ENCODE assay signal across 8 cellular contexts in the genomic region with DNA sequence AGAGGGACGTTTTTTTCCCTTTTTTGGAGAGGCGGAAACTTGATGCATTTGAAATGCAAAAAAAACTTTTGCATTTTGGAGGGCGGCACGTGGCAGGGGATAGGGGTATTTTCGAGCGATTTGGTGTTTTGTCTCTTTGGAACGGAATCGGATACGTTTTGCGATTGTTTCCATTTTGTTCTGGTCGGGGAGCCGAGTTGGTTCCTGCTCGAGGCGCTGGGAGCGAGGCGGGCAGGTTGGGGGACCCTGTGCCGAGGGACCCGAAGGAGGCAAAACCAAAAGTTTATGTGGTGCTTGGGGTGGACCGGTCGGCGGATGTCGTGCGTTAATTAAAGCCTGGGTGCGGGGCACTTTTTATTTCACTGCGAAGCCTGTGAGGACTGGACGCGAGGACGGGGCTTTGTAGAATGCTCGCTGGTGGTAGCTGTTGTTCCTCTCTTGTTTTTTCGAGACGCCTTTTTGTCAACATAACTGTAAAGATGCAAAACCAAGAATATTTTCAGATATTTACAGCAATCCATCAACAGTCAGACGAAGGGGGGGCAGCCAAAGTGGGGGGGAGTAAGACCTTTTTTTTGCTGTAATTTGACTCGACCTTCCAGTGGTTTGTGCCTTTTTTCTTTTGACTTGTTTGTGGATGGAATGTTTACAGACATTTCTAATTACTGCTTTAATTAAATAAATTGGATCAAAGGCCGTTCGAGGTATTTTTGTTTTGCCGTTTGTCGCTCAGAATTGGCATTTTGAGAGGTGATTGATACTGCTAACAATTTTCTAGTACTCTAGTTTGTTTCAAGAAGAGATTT. TPM values are rescaled to one million over a fixed set of nuclear protein-coding genes. Genes with fewer than 3 reads are reported as not detected.
DNase-seq lines count a peak whose midpoint lies in the region; ATAC-seq and TF ChIP-seq lines count a peak whose summit lies in the region.

No MANE protein-coding gene starts in this region.

- intact Hi-C loops in adrenal gland (cut with DNase I) (loop anchor here in 1 of 2 donors (2.0 to 10.0 kb wide), 2 partner anchors 57 to 121 kb away; partner anchors contain the start of gene ACBD3), left ventricle myocardium superior (cut with micrococcal nuclease) (no loop called here)

- H3K9me3 ChIP-seq in adrenal gland (replicated peaks in 1 of 3), result no peaks in the 10 kb centered on the region

- no peak for TF ChIP-seq CTCF in AG10803 (conservative IDR thresholded peaks at IDR 0.05; ENCODE audit: low read length)
- TF ChIP-seq CTCF in adrenal gland (IDR thresholded peaks at IDR 0.05), result no peak

- H3K4me1 ChIP-seq in adrenal gland (replicated peaks in 1 of 2), result peaks cover 6 to 53% of the 10 kb centered on the region in 2 donors

- WGBS in adrenal gland, 4 donors, result 0 to 1% (median 0%) methylated on average over 37 of the region's 37 CpGs

- peak overlapping the region; percentile 99 for H3K27ac ChIP-seq in adrenal gland

- in situ Hi-C loops in SK-MEL-5 (cut with HindIII; ENCODE audit: low pct_unique_long_range_greater_than_20kb, low sequenced_read_pairs), result no loop called here

- TF ChIP-seq POLR2A in adrenal gland (IDR thresholded peaks at IDR 0.05), result peak in 1 of 2 donors; percentile 24

- H3K36me3 ChIP-seq in adrenal gland (replicated peaks in 1 of 2), result peaks cover 0 to 30% of the 10 kb centered on the region in 2 donors

- peak; percentile 34 for DNase-seq in AG10803 (ENCODE audit: low read depth)
- DNase-seq in SK-MEL-5 (ENCODE audit: low read depth, low spot score), result peak; percentile 37
- peak; percentile 37 to 76 (median 64) for DNase-seq in adrenal gland
- peak; percentile 51 for DNase-seq in left ventricle myocardium superior
- DNase-seq in putamen (ENCODE audit: low spot score), result peak; percentile 55
- no peak for DNase-seq in iPS-NIHi7 (ENCODE audit: extremely low spot score)

- ATAC-seq in GM18858 (IDR thresholded peaks at IDR 0.05; ENCODE audit: unreplicated experiment) (peak; percentile 1), HG03196 (IDR thresholded peaks at IDR 0.05; ENCODE audit: unreplicated experiment) (peak; percentile 20), left ventricle myocardium superior (peak; percentile 12)

- H3K27me3 ChIP-seq in adrenal gland, result no peaks in the 10 kb centered on the region

- H3K4me3 ChIP-seq in AG10803 (ENCODE audit: low read length), result peak overlapping the region; percentile 82
- peak overlapping the region; percentile 69 to 95 (median 84) for H3K4me3 ChIP-seq in adrenal gland

RNA-seq across cellular contexts. Expression of gene H3-3A, which starts 1.0 kb away (rescaled TPM):
- 217 and 228 TPM in 2 replicates for total RNA-seq in SK-MEL-5 (2014; rRNA removed; shearing (Covaris generic))
- 473 and 575 TPM in 2 replicates for polyA plus RNA-seq in SK-MEL-5 (2015; cell fraction: cytosol; rRNA removed)
- polyA plus RNA-seq in SK-MEL-5 (2015; cell fraction: nucleus; rRNA removed), result 104 and 120 TPM in 2 replicates
- total RNA-seq in adrenal gland, result 100 to 1,000 TPM; 216 to 543 (median 404) TPM
- 100 to 1,000 TPM; 407 to 772 (median 547) TPM for polyA plus RNA-seq in adrenal gland
- 345 TPM for total RNA-seq in left ventricle myocardium superior
